ENCODE assay signal across 24 cellular contexts in genomic region chr17:57653279-57653678, GRCh38.
"Had no signal": no experiment of that assay in that cellular context is flagged by ENCODE, and none has a peak within 500 bp of the region (broad histone marks: within the 10 kb centered on the region; RNA-seq: fewer than 3 reads in every experiment).

No MANE protein-coding gene starts in this region.

- H3K4me3 Mint-ChIP-seq: endodermal cell, mesothelial cell of epicardium had no signal

- H3K4me1 Mint-ChIP-seq: endodermal cell had no signal

- H3K9me3 Mint-ChIP-seq: endodermal cell, mesothelial cell of epicardium had no signal

- H3K4me3 ChIP-seq: coronary artery, dorsolateral prefrontal cortex, esophagus squamous epithelium, gastrocnemius medialis, heart right ventricle, left lung, lower lobe of right lung, mucosa of descending colon had no signal

- H3K9me3 ChIP-seq: esophagus squamous epithelium, gastrocnemius medialis, heart right ventricle, left lung, lower lobe of right lung, mucosa of descending colon had no signal

- H3K36me3 ChIP-seq: gastrocnemius medialis, left lung, lower lobe of right lung had no signal

- H3K4me1 ChIP-seq: gastrocnemius medialis, heart right ventricle, left lung, lower lobe of right lung had no signal

- H3K27ac ChIP-seq: coronary artery, epithelial cell of prostate, esophagus squamous epithelium, gastrocnemius medialis, heart right ventricle, left lung, lower lobe of right lung had no signal

- H3K27ac Mint-ChIP-seq: endodermal cell, mesothelial cell of epicardium had no signal

- DNase-seq: dermis blood vessel endothelial cell; dorsolateral prefrontal cortex; effector CD4-positive, alpha-beta T cell; effector memory CD4-positive, alpha-beta T cell; endodermal cell; erythroblast; esophagus squamous epithelium; foreskin fibroblast; foreskin melanocyte; gastrocnemius medialis; glutamatergic neuron; head of caudate nucleus; heart right ventricle; hippocampal formation; left cardiac atrium; left lung; left ventricle myocardium superior; lower lobe of right lung; mesenchymal stem cell; mucosa of descending colon had no signal

- H3K27me3 ChIP-seq: dorsolateral prefrontal cortex, esophagus squamous epithelium, gastrocnemius medialis, heart right ventricle, left lung had no signal

- ATAC-seq: esophagus mucosa, gastrocnemius medialis, heart right ventricle, left cardiac atrium, left lung, left ventricle myocardium superior, lower lobe of right lung, mucosa of descending colon had no signal
